21 cellular contexts compared by ENCODE assay signal in the genomic region with DNA sequence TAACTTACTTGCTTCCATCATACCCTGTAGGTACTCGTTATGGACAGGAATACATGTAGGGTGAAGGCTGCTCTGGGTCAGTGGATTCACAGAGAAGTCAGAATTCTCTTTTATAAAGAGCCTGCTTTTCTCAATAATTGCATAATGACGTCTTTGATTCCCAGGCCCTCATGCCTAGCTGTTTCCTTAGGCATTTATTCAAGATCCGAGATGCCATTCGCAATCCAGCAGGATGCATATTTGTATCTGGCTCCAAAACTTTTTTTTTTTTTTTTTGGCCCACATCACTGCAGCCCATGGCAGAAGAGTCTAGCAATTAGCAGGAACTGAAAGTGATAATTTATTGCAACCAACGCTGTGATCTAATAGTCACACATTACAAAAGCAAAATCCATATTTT.
"Had no signal": no experiment of that assay in that cellular context is flagged by ENCODE, and none has a peak within 500 bp of the region (broad histone marks: within the 10 kb centered on the region; RNA-seq: fewer than 3 reads in every experiment).

No MANE protein-coding gene starts in this region.

- H3K4me3 ChIP-seq: body of pancreas, hepatocyte, left lung, lung, prostate gland, right atrium auricular region, tibial artery had no signal

- H3K79me2 ChIP-seq: hepatocyte had no signal

- H3K27ac ChIP-seq: body of pancreas, hepatocyte, left lung, prostate gland, right atrium auricular region, tibial artery, VCaP had no signal

- FAIRE-seq: endometrium, frontal cortex had no signal

- H3K36me3 ChIP-seq: left lung, prostate gland, right atrium auricular region, tibial artery had no signal

- H3K9me3 ChIP-seq: body of pancreas, left lung, prostate gland, right atrium auricular region, tibial artery had no signal

- H3K4me1 ChIP-seq: body of pancreas, prostate gland, right atrium auricular region had no signal

- H2AFZ ChIP-seq: hepatocyte had no signal

- H3K27me3 ChIP-seq: body of pancreas, hepatocyte, left lung, right atrium auricular region, tibial artery had no signal

- DNase-seq: activated CD4-positive, alpha-beta T cell treated with anti-CD3 and anti-CD28 coated beads, Interleukin-2, amount 10 ng/mL, durations not matched to agents 7 days and 5 days; activated CD8-positive, alpha-beta T cell treated with anti-CD3 and anti-CD28 coated beads, Interleukin-2, amount 10 ng/mL, durations not matched to agents 7 days and 5 days; activated gamma-delta T cell; activated naive CD4-positive, alpha-beta T cell treated with anti-CD3 and anti-CD28 coated beads, Interleukin-2, amount 50 U/mL, for 16 hours; activated naive CD8-positive, alpha-beta T cell treated with anti-CD3 and anti-CD28 coated beads, Interleukin-2, amount 50 U/mL, for 24 hours; body of pancreas; effector CD4-positive, alpha-beta T cell; glutamatergic neuron; immature natural killer cell; kidney glomerular epithelial cell; left lung; naive thymus-derived CD4-positive, alpha-beta T cell; stimulated activated naive CD8-positive, alpha-beta T cell treated with anti-CD3 and anti-CD28 coated beads, Interleukin-15, amount 100 ng/mL, for 72 hours; tibial artery had no signal

- H3K4me2 ChIP-seq: hepatocyte had no signal
